ENCODE assay signal across 10 cellular contexts in genomic region chr3:187014417-187014864, GRCh38.
DNase-seq lines count a peak whose midpoint lies in the region; TF ChIP-seq lines count a peak whose summit lies in the region.
"Had no signal": no experiment of that assay in that cellular context is flagged by ENCODE, and none has a peak within 500 bp of the region (broad histone marks: within the 10 kb centered on the region; RNA-seq: fewer than 3 reads in every experiment).

No MANE protein-coding gene starts in this region.

- H3K27ac ChIP-seq in Peyer's patch (peak overlapping the region in 1 of 4 donors; percentile 79), spleen (peak overlapping the region in 6 of 8 donors; percentile 69 to 90 (median 80))

- H3K9me3 Mint-ChIP-seq in activated T-helper 1 cell treated with anti-CD3 and anti-CD28 coated beads, Interleukin-12 subunit alpha, Interleukin-12 subunit beta, Interleukin-2, Interleukin-4 antibody, amounts not matched to agents 30 ng/mL and 10 ng/mL and 1 ng/mL, durations not matched to agents 14 hours and 24 hours and 36 hours = no peaks in the 10 kb centered on the region

- H3K36me3 Mint-ChIP-seq in activated T-helper 1 cell treated with anti-CD3 and anti-CD28 coated beads, Interleukin-12 subunit alpha, Interleukin-12 subunit beta, Interleukin-2, Interleukin-4 antibody, amounts not matched to agents 30 ng/mL and 10 ng/mL and 1 ng/mL, durations not matched to agents 14 hours and 24 hours and 36 hours (ENCODE audit: low read depth) = peaks cover 36% of the 10 kb centered on the region

- peak; percentile 17 for DNase-seq in Caki2 (ENCODE audit: low read depth)
- DNase-seq in Peyer's patch = peak in 2 of 3 donors; percentile 15 to 43
- peak; percentile 51 for DNase-seq in fibroblast of gingiva (ENCODE audit: low read depth)
- DNase-seq in spleen = no peak
- DNase-seq in SKM-1 (lab: John Stamatoyannopoulos, UW; ENCODE audit: unreplicated experiment) = no peak
- no peak for DNase-seq in activated T-helper 1 cell treated with anti-CD3 and anti-CD28 coated beads, Interleukin-12 subunit alpha, Interleukin-12 subunit beta, Interleukin-2, Interleukin-4 antibody, amounts not matched to agents 30 ng/mL and 10 ng/mL and 1 ng/mL, durations not matched to agents 14 hours and 24 hours and 36 hours (ENCODE audit: low spot score)
- DNase-seq in CD1c-positive myeloid dendritic cell (ENCODE audit: extremely low spot score) = no peak
- DNase-seq: activated gamma-delta T cell; effector CD4-positive, alpha-beta T cell; NCI-H1694 treated with DMSO at 0.1 percent for 48 hours had no signal

- intact Hi-C loops in spleen (cut with DNase I; ENCODE audit: low total_unique reads) = no loop called here
- intact Hi-C loops in activated T-helper 1 cell treated with anti-CD3 and anti-CD28 coated beads, Interleukin-12 subunit alpha, Interleukin-12 subunit beta, Interleukin-2, Interleukin-4 antibody, amounts not matched to agents 30 ng/mL and 10 ng/mL and 1 ng/mL, durations not matched to agents 14 hours and 24 hours and 36 hours (cut with micrococcal nuclease) = no loop called here

- peaks cover 0 to 16% (median 4%) of the 10 kb centered on the region in 4 donors for H3K4me1 ChIP-seq in Peyer's patch
- peaks cover 64 to 97% (median 91%) of the 10 kb centered on the region in 6 donors for H3K4me1 ChIP-seq in spleen

- no peak for TF ChIP-seq CTCF in Peyer's patch (IDR thresholded peaks at IDR 0.05)
- no peak for TF ChIP-seq CTCF in spleen (IDR thresholded peaks at IDR 0.05 in 8 of 11, conservative IDR thresholded peaks at IDR 0.05 in 3 of 11)

- H3K4me3 Mint-ChIP-seq in activated T-helper 1 cell treated with anti-CD3 and anti-CD28 coated beads, Interleukin-12 subunit alpha, Interleukin-12 subunit beta, Interleukin-2, Interleukin-4 antibody, amounts not matched to agents 30 ng/mL and 10 ng/mL and 1 ng/mL, durations not matched to agents 14 hours and 24 hours and 36 hours = no peak overlapping the region

- peaks cover 64% of the 10 kb centered on the region for H3K4me1 Mint-ChIP-seq in activated T-helper 1 cell treated with anti-CD3 and anti-CD28 coated beads, Interleukin-12 subunit alpha, Interleukin-12 subunit beta, Interleukin-2, Interleukin-4 antibody, amounts not matched to agents 30 ng/mL and 10 ng/mL and 1 ng/mL, durations not matched to agents 14 hours and 24 hours and 36 hours (ENCODE audit: low read depth)

- in situ Hi-C loops in Caki2 (cut with HindIII; ENCODE audit: low pct_unique_long_range_greater_than_20kb, low sequenced_read_pairs) = no loop called here

- H3K27me3 ChIP-seq in Peyer's patch (no peaks in the 10 kb centered on the region), spleen (replicated peaks in 1 of 7) (no peaks in the 10 kb centered on the region)

- no peaks in the 10 kb centered on the region for H3K9me3 ChIP-seq in Peyer's patch
- no peaks in the 10 kb centered on the region for H3K9me3 ChIP-seq in spleen

- TF ChIP-seq POLR2A in Peyer's patch (IDR thresholded peaks at IDR 0.05) (no peak), spleen (IDR thresholded peaks at IDR 0.05) (no peak)

- H3K4me3 ChIP-seq in Peyer's patch (no peak overlapping the region), spleen (no peak overlapping the region)

- H3K36me3 ChIP-seq in Peyer's patch (no peaks in the 10 kb centered on the region), spleen (peaks cover 0 to 28% (median 0%) of the 10 kb centered on the region in 6 donors)

- whole genome bisulfite sequencing in spleen, 5 donors = 57 to 70% (median 63%) methylated on average over 2 of the region's 2 CpGs

- H3K27ac Mint-ChIP-seq in activated T-helper 1 cell treated with anti-CD3 and anti-CD28 coated beads, Interleukin-12 subunit alpha, Interleukin-12 subunit beta, Interleukin-2, Interleukin-4 antibody, amounts not matched to agents 30 ng/mL and 10 ng/mL and 1 ng/mL, durations not matched to agents 14 hours and 24 hours and 36 hours = no peak overlapping the region

- no peaks in the 10 kb centered on the region for H3K27me3 Mint-ChIP-seq in activated T-helper 1 cell treated with anti-CD3 and anti-CD28 coated beads, Interleukin-12 subunit alpha, Interleukin-12 subunit beta, Interleukin-2, Interleukin-4 antibody, amounts not matched to agents 30 ng/mL and 10 ng/mL and 1 ng/mL, durations not matched to agents 14 hours and 24 hours and 36 hours (ENCODE audit: insufficient read depth)

Comparison
In these comparisons a context has a peak if more than half of its experiments do, and no peak if none do; other contexts are left out.
1. DNase-seq: peak in Caki2 (single experiment), Peyer's patch (2 of 3) and fibroblast of gingiva (single experiment); none in spleen (single experiment), SKM-1 (single experiment), activated T-helper 1 cell treated with anti-CD3 and anti-CD28 coated beads, Interleukin-12 subunit alpha, Interleukin-12 subunit beta, Interleukin-2, Interleukin-4 antibody, amounts not matched to agents 30 ng/mL and 10 ng/mL and 1 ng/mL, durations not matched to agents 14 hours and 24 hours and 36 hours (single experiment) and CD1c-positive myeloid dendritic cell (single experiment).